19 cellular contexts compared by ENCODE assay signal in the genomic region with DNA sequence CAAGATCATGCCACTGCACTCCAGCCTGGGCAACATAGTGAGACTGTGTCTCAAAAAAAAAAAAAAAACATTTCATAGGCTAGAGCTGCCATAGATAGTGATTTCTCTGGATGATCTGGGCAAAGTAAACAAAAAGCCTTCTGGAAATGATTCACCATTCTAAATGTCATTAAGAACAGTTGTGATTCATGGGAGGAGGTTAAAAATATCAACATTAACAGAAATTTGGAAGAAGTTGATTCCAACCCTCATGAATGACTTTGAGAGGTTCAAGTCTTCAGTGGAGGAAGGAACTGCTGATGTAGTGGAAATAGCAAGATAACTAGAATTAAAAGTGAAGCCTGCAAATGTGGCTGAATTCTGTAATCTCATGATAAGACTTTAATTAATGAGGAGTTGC. TPM values are rescaled to one million over a fixed set of nuclear protein-coding genes. Genes with fewer than 3 reads are reported as not detected.
DNase-seq lines count a peak whose midpoint lies in the region; ATAC-seq, FAIRE-seq and TF ChIP-seq lines count a peak whose summit lies in the region.
"Had no signal": no experiment of that assay in that cellular context is flagged by ENCODE, and none has a peak within 500 bp of the region (broad histone marks: within the 10 kb centered on the region; RNA-seq: fewer than 3 reads in every experiment).

No MANE protein-coding gene starts in this region.

- no peaks in the 10 kb centered on the region for H3K79me2 ChIP-seq in K562 (ENCODE audit: control insufficient read depth, insufficient read depth, low read length)

- H3K27ac ChIP-seq in A549 (peak overlapping the region; percentile 16 to 28; a peak in 3 of 6 replicates), K562 (ENCODE audit: extremely low read depth, low read depth, low read length) (no peak overlapping the region)
- H3K27ac ChIP-seq: cardiac muscle cell, neutrophil had no signal

- no peaks in the 10 kb centered on the region for H3K9me1 ChIP-seq in K562 (ENCODE audit: control insufficient read depth, insufficient read depth, low read length)

- no peak overlapping the region for H2AFZ ChIP-seq in K562 (ENCODE audit: low read depth, low read length)

- no peak overlapping the region for H3K4me3 ChIP-seq in A549
- no peak overlapping the region for H3K4me3 ChIP-seq in K562
- H3K4me3 ChIP-seq: cardiac muscle cell had no signal

- TF ChIP-seq RAD21 in A549 (conservative IDR thresholded peaks at IDR 0.05 in 1 of 2, IDR thresholded peaks at IDR 0.05 in 1 of 2) (no peak), K562 (CRISPR knock-in tag; conservative IDR thresholded peaks at IDR 0.05 in 1 of 2, IDR thresholded peaks at IDR 0.05 in 1 of 2) (no peak)

- TF ChIP-seq CTCF in A549 (IDR thresholded peaks at IDR 0.05) = no peak
- no peak for TF ChIP-seq CTCF in K562 (IDR thresholded peaks at IDR 0.05 in 2 of 3, conservative IDR thresholded peaks at IDR 0.05 in 1 of 3; ENCODE audit: insufficient read depth in 2 of 3, low read depth in 1 of 3, low read length in 3 of 3)

- no peaks in the 10 kb centered on the region for H3K27me3 ChIP-seq in K562 (ENCODE audit: control insufficient read depth in 2 of 2, insufficient read depth in 2 of 2, low read length in 2 of 2)
- H3K27me3 ChIP-seq: cardiac muscle cell, neutrophil had no signal

- no peak overlapping the region for H3K9ac ChIP-seq in K562 (ENCODE audit: insufficient read depth in 1 of 2, low read depth in 2 of 2, low read length in 2 of 2)

- CTCF ChIA-PET in A549 (lab: Yijun Ruan, JAX) = no interaction called here
- CTCF ChIA-PET in K562 (lab: Yijun Ruan, JAX; ENCODE audit: low intra/inter-chr PET ratio) = interaction anchor here (0.7 kb wide), 1 partner anchor 196 kb away, joined by 3 read pairs; no protein-coding TSS in a partner anchor

- TF ChIP-seq POLR2A in A549 (IDR thresholded peaks at IDR 0.05; ENCODE audit: low read length) (no peak), K562 (conservative IDR thresholded peaks at IDR 0.05) (no peak)

- FAIRE-seq in A549 (lab: Jason Lieb, UNC) = no peak
- no peak for FAIRE-seq in K562 (lab: Jason Lieb, UNC)

- H3K9me3 ChIP-seq in A549 (peaks cover 53% of the 10 kb centered on the region), K562 (replicated peaks; ENCODE audit: control insufficient read depth, insufficient read depth, low read depth, low read length) (peaks cover 17% of the 10 kb centered on the region)
- H3K9me3 ChIP-seq: neutrophil had no signal

- no peaks in the 10 kb centered on the region for H3K36me3 ChIP-seq in K562 (ENCODE audit: control insufficient read depth, insufficient read depth, low read length)
- H3K36me3 ChIP-seq: cardiac muscle cell, neutrophil had no signal

- POLR2A ChIA-PET in A549 (lab: Yijun Ruan, JAX) (interaction anchor here (0.7 kb wide), 1 partner anchor 65 kb away, joined by 3 read pairs; no protein-coding TSS in a partner anchor), K562 (lab: Yijun Ruan, JAX) (no interaction called here)

- DNase-seq in A549 (ENCODE audit: low read depth in 1 of 2, low spot score in 1 of 2) (no peak), M059J (ENCODE audit: low read depth) (peak; percentile 85), K562 (ENCODE audit: extremely low read depth in 1 of 4, low spot score in 3 of 4) (no peak), foreskin melanocyte (peak; percentile 59), NCI-H146 treated with DMSO at 0.1 percent for 48 hours (lab: John Stamatoyannopoulos, UW; ENCODE audit: unreplicated experiment) (no peak), DMS79 (lab: John Stamatoyannopoulos, UW) (no peak), HK-2 (ENCODE audit: unreplicated experiment) (no peak)
- DNase-seq: activated CD4-positive, alpha-beta T cell treated with anti-CD3 and anti-CD28 coated beads for 36 hours; activated naive CD8-positive, alpha-beta T cell treated with anti-CD3 and anti-CD28 coated beads for 36 hours; DMS 273 treated with DMSO at 0.1 percent for 48 hours; head of caudate nucleus; NCI-H146; NCI-H82; stimulated activated CD4-positive, alpha-beta T cell treated with anti-CD3 and anti-CD28 coated beads, Interleukin-15, amount 100 ng/mL, for 24 hours had no signal

- H3K4me2 ChIP-seq in A549 = peak overlapping the region; percentile 30
- no peak overlapping the region for H3K4me2 ChIP-seq in K562 (ENCODE audit: insufficient read depth, low read length)

- H3K4me1 ChIP-seq in A549 (peaks cover 6% of the 10 kb centered on the region; the same call in 1 of the 3 replicates), K562 (replicated peaks in 1 of 2; ENCODE audit: control insufficient read depth in 2 of 2, insufficient read depth in 2 of 2, low read length in 2 of 2) (no peaks in the 10 kb centered on the region)

- ATAC-seq in A549 = no peak
- no peak for ATAC-seq in K562
- no peak for ATAC-seq in HG02588 (IDR thresholded peaks at IDR 0.05; ENCODE audit: unreplicated experiment)
- ATAC-seq: activated CD4-positive, alpha-beta T cell treated with anti-CD3 and anti-CD28 coated beads for 36 hours; activated T-helper 17 cell treated with anti-CD3 and anti-CD28 coated beads, Interleukin-2, amount 50 U/mL, for 72 hours; Panc1 had no signal

- intact Hi-C loops in K562 (cut with micrococcal nuclease) = no loop called here

- no peaks in the 10 kb centered on the region for H4K20me1 ChIP-seq in K562 (replicated peaks; ENCODE audit: control insufficient read depth, insufficient read depth, low read length)

- no TSS peak for BruUV-seq in K562 (replicated peaks; lab: Mats Ljungman, UMichigan)

- TF ChIP-seq EP300 in A549 (IDR thresholded peaks at IDR 0.05) (no peak), K562 (IDR thresholded peaks at IDR 0.05; ENCODE audit: low read length) (no peak)

- in situ Hi-C loops in K562 (cut with MboI) = no loop called here

RNA-seq across cellular contexts. Expression of a gene that starts 26.8 kb away (rescaled TPM):
- polyA plus RNA-seq in A549 (2011; rRNA removed) = 21.3 and 22.7 TPM in 2 replicates
- 33.1 and 47.5 TPM in 2 replicates for polyA plus RNA-seq in A549 (2012; cell fraction: cytosol; rRNA removed)
- 46.6 and 51.8 TPM in 2 replicates for polyA plus RNA-seq in A549 (2012; cell fraction: nucleus; rRNA removed)
- polyA plus RNA-seq in A549 (2017; fragmentation: RNase III; extraction: RNeasy Plus Mini Kit Qiagen cat#74134 plus additional on column Dnase treatment) = 33.3 to 39.4 TPM (median 37.4 TPM) in 3 replicates
- 33.4 and 41.1 TPM in 2 replicates for polyA minus RNA-seq in A549 (2011; rRNA and poly(A)+ RNA removed)
- total RNA-seq in M059J (2014; rRNA removed; shearing (Covaris generic)) = 1.7 and 4.4 TPM in 2 replicates
- total RNA-seq in K562 (2011; cell fraction: chromatin; rRNA removed; ENCODE audit: low replicate concordance) = 0.18 and 0.23 TPM in 2 replicates
- total RNA-seq in K562 (2011; cell fraction: nucleolus; rRNA removed) = 0.13 and 0.17 TPM in 2 replicates
- total RNA-seq in K562 (2011; cell fraction: nucleoplasm; rRNA removed) = 0.15 TPM in 1 of 2 replicates, not detected in the other
- total RNA-seq in K562 (2014; rRNA removed) = not detected in 2 replicates
- total RNA-seq in K562 (2014; rRNA removed; fragmentation: Illumina TruSeq; extraction: Trizol) = 0.03 TPM in 1 of 2 replicates, not detected in the other
- total RNA-seq in K562 (2015; rRNA removed; fragmentation: Illumina TruSeq; extraction: Trizol) = 0.07 and 0.08 TPM in 2 replicates
- total RNA-seq in K562 (2021) = 0.09 TPM in 1 of 2 replicates, not detected in the other
- polyA plus RNA-seq in K562 (2011; rRNA removed) = 0.03 and 0.05 TPM in 2 replicates
- polyA plus RNA-seq in K562 (2011; cell fraction: cytosol; rRNA removed) = 0.04 and 0.09 TPM in 2 replicates
- polyA plus RNA-seq in K562 (2011; cell fraction: nucleus; rRNA removed) = 0.10 and 0.13 TPM in 2 replicates
- 0.09 and 0.19 TPM in 2 replicates for polyA plus RNA-seq in K562 (2012)
- 0.03 and 0.04 TPM in 2 replicates for polyA plus RNA-seq in K562 (2014; fragmentation: Illumina TruSeq; extraction: Trizol)
- not detected for polyA plus RNA-seq in K562 (2014; fragmentation: Nextera tagmentation; extraction: Ambion mirVana)
- not detected in 2 replicates for polyA plus RNA-seq in K562 (2014; rRNA removed)
- polyA minus RNA-seq in K562 (2011; rRNA and poly(A)+ RNA removed) = 0.06 TPM in 1 of 2 replicates, not detected in the other
- polyA minus RNA-seq in K562 (2011; cell fraction: cytosol; rRNA and poly(A)+ RNA removed) = not detected in 2 replicates
- polyA minus RNA-seq in K562 (2011; cell fraction: nucleus; rRNA and poly(A)+ RNA removed) = 0.13 and 0.22 TPM in 2 replicates
- total RNA-seq: activated CD4-positive, alpha-beta T cell treated with anti-CD3 and anti-CD28 coated beads for 36 hours; activated naive CD8-positive, alpha-beta T cell treated with anti-CD3 and anti-CD28 coated beads for 36 hours had no signal

RNA-seq across cellular contexts. Expression of a gene that starts 27.8 kb away (rescaled TPM):
- polyA plus RNA-seq in A549 (2011; rRNA removed) = 123 and 127 TPM in 2 replicates
- polyA plus RNA-seq in A549 (2012; cell fraction: cytosol; rRNA removed) = 183 and 229 TPM in 2 replicates
- 195 and 257 TPM in 2 replicates for polyA plus RNA-seq in A549 (2012; cell fraction: nucleus; rRNA removed)
- polyA plus RNA-seq in A549 (2017; fragmentation: RNase III; extraction: RNeasy Plus Mini Kit Qiagen cat#74134 plus additional on column Dnase treatment) = 132 to 149 TPM (median 134 TPM) in 3 replicates
- polyA minus RNA-seq in A549 (2011; rRNA and poly(A)+ RNA removed) = 57.6 and 61.8 TPM in 2 replicates
- total RNA-seq in M059J (2014; rRNA removed; shearing (Covaris generic)) = 58.9 and 60.0 TPM in 2 replicates
- total RNA-seq in K562 (2011; cell fraction: chromatin; rRNA removed; ENCODE audit: low replicate concordance) = 2.5 and 7.2 TPM in 2 replicates
- 10.1 and 13.0 TPM in 2 replicates for total RNA-seq in K562 (2011; cell fraction: nucleolus; rRNA removed)
- 7.0 and 8.1 TPM in 2 replicates for total RNA-seq in K562 (2011; cell fraction: nucleoplasm; rRNA removed)
- 4.9 and 5.7 TPM in 2 replicates for total RNA-seq in K562 (2014; rRNA removed)
- total RNA-seq in K562 (2014; rRNA removed; fragmentation: Illumina TruSeq; extraction: Trizol) = 3.4 and 3.7 TPM in 2 replicates
- 3.8 and 4.0 TPM in 2 replicates for total RNA-seq in K562 (2015; rRNA removed; fragmentation: Illumina TruSeq; extraction: Trizol)
- total RNA-seq in K562 (2021) = 4.1 and 4.5 TPM in 2 replicates
- polyA plus RNA-seq in K562 (2011; rRNA removed) = 5.3 and 7.1 TPM in 2 replicates
- polyA plus RNA-seq in K562 (2011; cell fraction: cytosol; rRNA removed) = 6.2 and 20.5 TPM in 2 replicates
- 2.5 and 4.1 TPM in 2 replicates for polyA plus RNA-seq in K562 (2011; cell fraction: nucleus; rRNA removed)
- 5.5 and 7.4 TPM in 2 replicates for polyA plus RNA-seq in K562 (2012)
- 3.6 and 4.6 TPM in 2 replicates for polyA plus RNA-seq in K562 (2014; fragmentation: Illumina TruSeq; extraction: Trizol)
- 1 to 10 TPM; 1.6 to 2.6 TPM for polyA plus RNA-seq in K562 (2014; fragmentation: Nextera tagmentation; extraction: Ambion mirVana)
- polyA plus RNA-seq in K562 (2014; rRNA removed) = 6.1 and 9.6 TPM in 2 replicates
- 2.6 and 3.9 TPM in 2 replicates for polyA minus RNA-seq in K562 (2011; rRNA and poly(A)+ RNA removed)
- 2.5 and 3.1 TPM in 2 replicates for polyA minus RNA-seq in K562 (2011; cell fraction: cytosol; rRNA and poly(A)+ RNA removed)
- polyA minus RNA-seq in K562 (2011; cell fraction: nucleus; rRNA and poly(A)+ RNA removed) = 0.81 and 1.3 TPM in 2 replicates

RNA-seq across cellular contexts. Expression of a gene that starts 52.6 kb away (rescaled TPM):
- polyA plus RNA-seq in A549 (2011; rRNA removed) (41.2 and 41.6 TPM in 2 replicates), A549 (2017; fragmentation: RNase III; extraction: RNeasy Plus Mini Kit Qiagen cat#74134 plus additional on column Dnase treatment) (48.9 to 52.0 TPM (median 51.2 TPM) in 3 replicates), K562 (2011; rRNA removed) (6.9 and 8.8 TPM in 2 replicates), K562 (2014; fragmentation: Illumina TruSeq; extraction: Trizol) (10.3 and 11.0 TPM in 2 replicates), K562 (2014; fragmentation: Nextera tagmentation; extraction: Ambion mirVana) (1 to 10 TPM; 7.3 to 9.1 TPM), K562 (2014; rRNA removed) (5.5 and 6.9 TPM in 2 replicates)
- polyA plus RNA-seq in A549 (2012; cell fraction: cytosol; rRNA removed) = 40.9 and 49.9 TPM in 2 replicates
- 40.4 and 42.3 TPM in 2 replicates for polyA plus RNA-seq in A549 (2012; cell fraction: nucleus; rRNA removed)
- 36.1 and 36.2 TPM in 2 replicates for polyA minus RNA-seq in A549 (2011; rRNA and poly(A)+ RNA removed)
- total RNA-seq in M059J (2014; rRNA removed; shearing (Covaris generic)) = 54.5 and 80.3 TPM in 2 replicates
- total RNA-seq in K562 (2011; cell fraction: chromatin; rRNA removed; ENCODE audit: low replicate concordance) = 8.9 and 14.8 TPM in 2 replicates
- total RNA-seq in K562 (2011; cell fraction: nucleolus; rRNA removed) = 12.9 and 17.7 TPM in 2 replicates
- 14.7 and 15.8 TPM in 2 replicates for total RNA-seq in K562 (2011; cell fraction: nucleoplasm; rRNA removed)
- total RNA-seq in K562 (2014; rRNA removed) (10.1 and 13.3 TPM in 2 replicates), K562 (2014; rRNA removed; fragmentation: Illumina TruSeq; extraction: Trizol) (8.6 and 9.7 TPM in 2 replicates), K562 (2015; rRNA removed; fragmentation: Illumina TruSeq; extraction: Trizol) (10.9 and 11.2 TPM in 2 replicates), K562 (2021) (9.8 and 10.4 TPM in 2 replicates)
- 6.7 and 7.4 TPM in 2 replicates for polyA plus RNA-seq in K562 (2011; cell fraction: cytosol; rRNA removed)
- polyA plus RNA-seq in K562 (2011; cell fraction: nucleus; rRNA removed) = 11.6 and 12.1 TPM in 2 replicates
- polyA plus RNA-seq in K562 (2012) = 12.0 and 25.9 TPM in 2 replicates
- 5.5 TPM in 2 replicates for polyA minus RNA-seq in K562 (2011; rRNA and poly(A)+ RNA removed)
- polyA minus RNA-seq in K562 (2011; cell fraction: cytosol; rRNA and poly(A)+ RNA removed) = 4.8 and 5.4 TPM in 2 replicates
- polyA minus RNA-seq in K562 (2011; cell fraction: nucleus; rRNA and poly(A)+ RNA removed) = 2.7 and 3.4 TPM in 2 replicates

Comparison
In these comparisons a context has a peak if more than half of its experiments do, and no peak if none do; other contexts are left out.
1. DNase-seq: peak in M059J (single experiment) and foreskin melanocyte (single experiment); none in A549 (0 of 2), K562 (0 of 4), NCI-H146 treated with DMSO at 0.1 percent for 48 hours (single experiment), DMS79 (single experiment) and HK-2 (single experiment).